ENCODE assay signal across 8 cellular contexts in genomic region chr2:182649316-182649715, GRCh38.
DNase-seq lines count a peak whose midpoint lies in the region; ATAC-seq and TF ChIP-seq lines count a peak whose summit lies in the region.

No MANE protein-coding gene starts in this region.

- no peak overlapping the region for H2AFZ ChIP-seq in Loucy (ENCODE audit: low read length)

- DNase-seq in ACHN (peak; percentile 64), SK-MEL-5 (ENCODE audit: low read depth, low spot score) (peak; percentile 51), left ventricle myocardium superior (no peak)

- H3K27me3 ChIP-seq in Loucy (ENCODE audit: insufficient read depth, low read length, poor library complexity, severe bottlenecking), result no peaks in the 10 kb centered on the region

- no peaks in the 10 kb centered on the region for H3K9me2 ChIP-seq in Loucy (replicated peaks; ENCODE audit: low read depth, low read length)

- H3K4me2 ChIP-seq in Loucy (ENCODE audit: low read depth, low read length, poor library complexity, severe bottlenecking), result no peak overlapping the region

- H3K4me3 ChIP-seq in Loucy (ENCODE audit: low read length, poor library complexity, severe bottlenecking), result no peak overlapping the region

- H3K9me3 ChIP-seq in Loucy (ENCODE audit: insufficient read depth, low read depth, low read length), result no peaks in the 10 kb centered on the region

- in situ Hi-C loops in ACHN (cut with HindIII; ENCODE audit: low pct_ligation_motif_present, low pct_unique_long_range_greater_than_20kb, low sequenced_read_pairs), result no loop called here
- in situ Hi-C loops in SK-MEL-5 (cut with HindIII; ENCODE audit: low pct_unique_long_range_greater_than_20kb, low sequenced_read_pairs), result no loop called here

- H4K20me1 ChIP-seq in Loucy (ENCODE audit: insufficient read depth, low read length, poor library complexity, severe bottlenecking), result no peaks in the 10 kb centered on the region

- no peaks in the 10 kb centered on the region for H3F3A ChIP-seq in Loucy (ENCODE audit: low read depth)

- H3K4me1 ChIP-seq in Loucy (ENCODE audit: insufficient read depth, low read length, poor library complexity, severe bottlenecking), result no peaks in the 10 kb centered on the region

- peak; percentile 67 for TF ChIP-seq CTCF in Loucy (conservative IDR thresholded peaks at IDR 0.05; ENCODE audit: low read length)

- peak; percentile 45 for ATAC-seq in GM18861 (IDR thresholded peaks at IDR 0.05; ENCODE audit: unreplicated experiment)
- peak; percentile 78 for ATAC-seq in left ventricle myocardium superior
- no peak for ATAC-seq in HG03521 (IDR thresholded peaks at IDR 0.05; ENCODE audit: unreplicated experiment)
- no peak for ATAC-seq in GM19452 (IDR thresholded peaks at IDR 0.05; ENCODE audit: unreplicated experiment)
- no peak for ATAC-seq in esophagus mucosa

- H3K79me2 ChIP-seq in Loucy (ENCODE audit: insufficient read depth, low read length), result no peaks in the 10 kb centered on the region

- H3K36me3 ChIP-seq in Loucy (ENCODE audit: insufficient read depth, low read length), result no peaks in the 10 kb centered on the region

- H3K9ac ChIP-seq in Loucy (ENCODE audit: low read depth, low read length, poor library complexity, severe bottlenecking), result no peak overlapping the region

- intact Hi-C loops in left ventricle myocardium superior (cut with micrococcal nuclease), result loop anchor here (2.0 kb wide), 1 partner anchor 463 kb away; no protein-coding TSS in a partner anchor

Comparison
In these comparisons a context has a peak if more than half of its experiments do, and no peak if none do; other contexts are left out.
1. ATAC-seq: peak in GM18861 (single experiment) and left ventricle myocardium superior (single experiment); none in HG03521 (single experiment), GM19452 (single experiment) and esophagus mucosa (single experiment).